ENCODE assay signal across 19 cellular contexts in genomic region chr5:31554552-31554951, GRCh38. TPM values are rescaled to one million over a fixed set of nuclear protein-coding genes. Genes with fewer than 3 reads are reported as not detected.
A peak's percentile ranks its signal among the peaks of the same experiment; 100 is the strongest.
DNase-seq lines count a peak whose midpoint lies in the region; ATAC-seq, FAIRE-seq and TF ChIP-seq lines count a peak whose summit lies in the region.
"Had no signal": no experiment of that assay in that cellular context is flagged by ENCODE, and none has a peak within 500 bp of the region (broad histone marks: within the 10 kb centered on the region; RNA-seq: fewer than 3 reads in every experiment).

No MANE protein-coding gene starts in this region.

- intact Hi-C loops in PC-3 (cut with micrococcal nuclease): no loop called here
- intact Hi-C loops in tibial artery (cut with DNase I; ENCODE audit: low total_unique reads): no loop called here

- DNase-seq in EH (ENCODE audit: low read depth) (peak; percentile 5), H54 (ENCODE audit: insufficient read length, low spot score) (no peak), PC-3 (peak; percentile 30), fibroblast of mammary gland (ENCODE audit: low read depth) (peak; percentile 23), WERI-Rb-1 (no peak), tibial artery (no peak)
- DNase-seq: CD8-positive, alpha-beta T cell; COR-L47; DMS153; DMS79 treated with DMSO at 0.1 percent for 48 hours; GF-D8; H9 had no signal

- no peaks in the 10 kb centered on the region for H3F3A ChIP-seq in PC-3 (ENCODE audit: low read length, unreplicated experiment)

- FAIRE-seq in H54 (lab: Jason Lieb, UNC): peak; percentile 55
- FAIRE-seq: A549, D721Med, HepG2, HTR-8/SVneo had no signal

- BruUV-seq in PC-3 (replicated peaks; lab: Mats Ljungman, UMichigan): no TSS peak

- POLR2A ChIA-PET in PC-3 (lab: Charles Lee; ENCODE audit: unreplicated experiment): no interaction called here

- no peaks in the 10 kb centered on the region for H3K27me3 ChIP-seq in PC-3 (ENCODE audit: low read length)
- H3K27me3 ChIP-seq in WERI-Rb-1 (ENCODE audit: insufficient read depth, low read depth, severe bottlenecking): no peaks in the 10 kb centered on the region
- no peaks in the 10 kb centered on the region for H3K27me3 ChIP-seq in tibial artery

- H3K9me3 ChIP-seq in PC-3 (ENCODE audit: low read length) (no peaks in the 10 kb centered on the region), WERI-Rb-1 (ENCODE audit: severe bottlenecking) (no peaks in the 10 kb centered on the region), tibial artery (no peaks in the 10 kb centered on the region)
- H3K9me3 ChIP-seq: A549 had no signal

- TF ChIP-seq POLR2A in H54 (IDR thresholded peaks at IDR 0.05; ENCODE audit: low read depth, low read length): no peak

- H4K20me1 ChIP-seq in PC-3 (ENCODE audit: low read length): no peaks in the 10 kb centered on the region

- no peak overlapping the region for H3K4me2 ChIP-seq in PC-3 (ENCODE audit: low read length)
- H3K4me2 ChIP-seq: A549, GM23338 had no signal

- H3K4me3 ChIP-seq in PC-3 (ENCODE audit: low read length) (no peak overlapping the region), fibroblast of mammary gland (ENCODE audit: control insufficient read depth, low read depth, low read length) (no peak overlapping the region), WERI-Rb-1 (ENCODE audit: low read depth, low read length) (no peak overlapping the region), tibial artery (no peak overlapping the region)
- H3K4me3 ChIP-seq: A549, GM23338 had no signal

- no peaks in the 10 kb centered on the region for H3K79me2 ChIP-seq in PC-3 (ENCODE audit: low read length)

- no peak overlapping the region for H3K9ac ChIP-seq in PC-3 (ENCODE audit: low read length)

- TF ChIP-seq CTCF in PC-3 (conservative IDR thresholded peaks at IDR 0.05; ENCODE audit: low read depth, low read length) (no peak), fibroblast of mammary gland (conservative IDR thresholded peaks at IDR 0.05; ENCODE audit: control insufficient read depth, insufficient read depth, low read depth, low read length) (no peak), WERI-Rb-1 (IDR thresholded peaks at IDR 0.05; ENCODE audit: low read depth, low read length) (no peak), tibial artery (IDR thresholded peaks at IDR 0.05) (no peak)

- H3K27ac ChIP-seq in PC-3 (ENCODE audit: low read length) (peak overlapping the region; percentile 71), WERI-Rb-1 (no peak overlapping the region), tibial artery (no peak overlapping the region)
- H3K27ac ChIP-seq: A549 had no signal

- CTCF ChIA-PET in PC-3 (lab: Charles Lee): interaction anchor here (0.6 kb wide), 1 partner anchor 536 kb away, joined by 9 read pairs; no protein-coding TSS in a partner anchor

- H2AFZ ChIP-seq in PC-3 (ENCODE audit: low read length): no peak overlapping the region
- H2AFZ ChIP-seq: GM23338 had no signal

- H3K36me3 ChIP-seq in PC-3 (ENCODE audit: low read depth, low read length): peaks cover 18% of the 10 kb centered on the region
- peaks cover 50% of the 10 kb centered on the region for H3K36me3 ChIP-seq in WERI-Rb-1
- peaks cover 34 to 74% (median 57%) of the 10 kb centered on the region in 3 donors for H3K36me3 ChIP-seq in tibial artery

- peaks cover 16% of the 10 kb centered on the region for H3K4me1 ChIP-seq in PC-3 (ENCODE audit: insufficient read depth, low read length)
- no peaks in the 10 kb centered on the region for H3K4me1 ChIP-seq in tibial artery
- H3K4me1 ChIP-seq: A549 had no signal

- peak; percentile 65 for ATAC-seq in PC-3
- ATAC-seq in HG03045 (IDR thresholded peaks at IDR 0.05; ENCODE audit: unreplicated experiment): no peak
- ATAC-seq in GM19023 (IDR thresholded peaks at IDR 0.05; ENCODE audit: unreplicated experiment): no peak
- ATAC-seq: A549; CD8-positive, alpha-beta T cell; GM23338; HepG2 had no signal

- H3K9me2 ChIP-seq in PC-3 (replicated peaks; ENCODE audit: low read length): no peaks in the 10 kb centered on the region

RNA-seq across cellular contexts. Expression of gene C5orf22, which starts 22.5 kb away (rescaled TPM):
- total RNA-seq in PC-3 (2014; rRNA removed): 15.3 and 15.6 TPM in 2 replicates

RNA-seq across cellular contexts. Expression of gene DROSHA, which starts 22.7 kb away (rescaled TPM):
- total RNA-seq in PC-3 (2014; rRNA removed): 60.7 and 84.1 TPM in 2 replicates

Comparison
In these comparisons a context has a peak if more than half of its experiments do, and no peak if none do; other contexts are left out.
1. DNase-seq: peak in EH (single experiment), PC-3 (single experiment) and fibroblast of mammary gland (single experiment); none in H54 (single experiment), WERI-Rb-1 (single experiment) and tibial artery (0 of 2).